In genomic region chr3:147414369-147415135, GRCh38 we compare ENCODE assay signal across 35 cellular contexts. TPM values are rescaled to one million over a fixed set of nuclear protein-coding genes. Genes with fewer than 3 reads are reported as not detected.
A peak's percentile ranks its signal among the peaks of the same experiment; 100 is the strongest.
DNase-seq lines count a peak whose midpoint lies in the region; TF ChIP-seq lines count a peak whose summit lies in the region.
"Had no signal": no experiment of that assay in that cellular context is flagged by ENCODE, and none has a peak within 500 bp of the region (broad histone marks: within the 10 kb centered on the region; RNA-seq: fewer than 3 reads in every experiment).

No MANE protein-coding gene starts in this region.

- peak; percentile 2 for DNase-seq in AG08396 (ENCODE audit: low spot score)
- DNase-seq in choroid plexus epithelial cell (ENCODE audit: low read depth): no peak
- no peak for DNase-seq in neural crest cell (ENCODE audit: low read depth, low spot score)
- no peak for DNase-seq in inferior parietal cortex (ENCODE audit: extremely low spot score)
- no peak for DNase-seq in T1000 (lab: John Stamatoyannopoulos, UW)
- no peak for DNase-seq in NK-92 (lab: John Stamatoyannopoulos, UW; ENCODE audit: unreplicated experiment)
- no peak for DNase-seq in superior temporal gyrus (ENCODE audit: extremely low spot score)
- DNase-seq: activated CD4-positive, alpha-beta memory T cell treated with anti-CD3 and anti-CD28 coated beads, Interleukin-2, amount 10 ng/mL, durations not matched to agents 7 days and 5 days; activated CD4-positive, CD25-positive, alpha-beta regulatory T cell treated with anti-CD3 and anti-CD28 coated beads, Interleukin-2, amount 50 U/mL, for 72 hours; activated CD8-positive, alpha-beta memory T cell treated with anti-CD3 and anti-CD28 coated beads, Interleukin-2, amount 50 U/mL, for 48 hours; activated naive CD8-positive, alpha-beta T cell treated with anti-CD3 and anti-CD28 coated beads, Interleukin-2, amount 10 ng/mL, durations not matched to agents 7 days and 5 days; Caco-2; foreskin fibroblast; GDM1; heart right ventricle; KBM-7; left cardiac atrium; NCI-H1417; NCI-H2081; NCI-H2227 treated with DMSO at 0.1 percent for 48 hours; NCI-H526 treated with DMSO at 0.1 percent for 48 hours; occipital lobe; Peyer's patch; SIG-M5; stimulated activated CD4-positive, alpha-beta T cell treated with anti-CD3 and anti-CD28 coated beads, Interleukin-2, amount 100 ng/mL, for 24 hours; SW 1271; transverse colon had no signal

- peaks cover 53% of the 10 kb centered on the region for H3K4me1 ChIP-seq in HUES64 (ENCODE audit: insufficient read depth, low read length)
- H3K4me1 ChIP-seq: Caco-2 had no signal

- peaks cover 97% of the 10 kb centered on the region for H3K27me3 Mint-ChIP-seq in neural crest cell (ENCODE audit: low read depth)

- H3K9me3 Mint-ChIP-seq in neural crest cell: no peaks in the 10 kb centered on the region

- 0 out of 2 replicates have a peak overlapping the region, but pooled peaks have one; percentile 10 for H3K4me3 ChIP-seq in HUES64 (ENCODE audit: low read length)
- H3K4me3 ChIP-seq in choroid plexus epithelial cell (ENCODE audit: low read depth, low read length): peak overlapping the region; percentile 90
- H3K4me3 ChIP-seq: BLaER1 treated with 17β-estradiol and CSF1 and Interleukin-3, amounts not matched to agents 10 nM and 100 nM had no signal

- no peaks in the 10 kb centered on the region for H3K36me3 ChIP-seq in HUES64 (ENCODE audit: insufficient read depth, low read length)
- H3K36me3 ChIP-seq: BLaER1 treated with 17β-estradiol and CSF1 and Interleukin-3, amounts not matched to agents 10 nM and 100 nM; heart right ventricle; Peyer's patch; transverse colon had no signal

- TF ChIP-seq CTCF in choroid plexus epithelial cell (conservative IDR thresholded peaks at IDR 0.05; ENCODE audit: low read depth, low read length) (no peak), neural crest cell (conservative IDR thresholded peaks at IDR 0.05) (no peak)

- peak overlapping the region; percentile 61 for H3K4me3 Mint-ChIP-seq in neural crest cell
- H3K4me3 Mint-ChIP-seq: activated naive CD8-positive, alpha-beta T cell treated with anti-CD3 and anti-CD28 coated beads, Interleukin-2, amount 10 ng/mL, durations not matched to agents 7 days and 5 days had no signal

- no peak overlapping the region for H3K27ac Mint-ChIP-seq in neural crest cell (ENCODE audit: unreplicated experiment)
- H3K27ac Mint-ChIP-seq: activated CD4-positive, alpha-beta memory T cell treated with anti-CD3 and anti-CD28 coated beads, Interleukin-2, amount 10 ng/mL, durations not matched to agents 7 days and 5 days had no signal

- H3K27ac ChIP-seq in HUES64 (ENCODE audit: low read depth, low read length): no peak overlapping the region
- H3K27ac ChIP-seq: BLaER1 treated with 17β-estradiol and CSF1 and Interleukin-3, amounts not matched to agents 10 nM and 100 nM; heart right ventricle; Peyer's patch; transverse colon had no signal

- H3K27me3 ChIP-seq in HUES64 (ENCODE audit: insufficient read depth, low read length): peaks cover 100% of the 10 kb centered on the region

- 6% methylated on average over 13 of the region's 19 CpGs for WGBS in HUES64

- peaks cover 18% of the 10 kb centered on the region for H3K36me3 Mint-ChIP-seq in neural crest cell (ENCODE audit: low read depth)

- peaks cover 40% of the 10 kb centered on the region for H3K4me1 Mint-ChIP-seq in neural crest cell

- H3K9ac ChIP-seq in HUES64 (ENCODE audit: low read depth, low read length): no peak overlapping the region
- H3K9ac ChIP-seq: BLaER1 treated with 17β-estradiol and CSF1 and Interleukin-3, amounts not matched to agents 10 nM and 100 nM had no signal

- H3K9me3 ChIP-seq in HUES64 (ENCODE audit: insufficient read depth, low read depth, low read length): no peaks in the 10 kb centered on the region
- H3K9me3 ChIP-seq: Caco-2, Peyer's patch, transverse colon had no signal

RNA-seq across cellular contexts. Expression of gene ZIC1, which starts 5.4 kb away (rescaled TPM):
- 5.2 TPM for polyA plus RNA-seq in HUES64 (2013, experiment 1 of 2)
- polyA plus RNA-seq in HUES64 (2013, experiment 2 of 2): 19.0 TPM
- total RNA-seq in neural crest cell: 54.3 and 64.5 TPM in 2 replicates
- total RNA-seq: activated CD4-positive, alpha-beta memory T cell treated with anti-CD3 and anti-CD28 coated beads, Interleukin-2, amount 10 ng/mL, durations not matched to agents 7 days and 5 days; activated naive CD8-positive, alpha-beta T cell treated with anti-CD3 and anti-CD28 coated beads, Interleukin-2, amount 10 ng/mL, durations not matched to agents 7 days and 5 days; Caco-2; heart right ventricle; HT-29; left cardiac atrium; lung microvascular endothelial cell; MCF 10A; renal cortical epithelial cell; smooth muscle cell; transverse colon had no signal
- polyA plus RNA-seq: esophagus, heart right ventricle, smooth muscle cell had no signal

RNA-seq across cellular contexts. Expression of gene ZIC4, which starts 8.2 kb away (rescaled TPM):
- 0.40 TPM for polyA plus RNA-seq in HUES64 (2013, experiment 1 of 2)
- 2.3 TPM for polyA plus RNA-seq in HUES64 (2013, experiment 2 of 2)
- total RNA-seq in neural crest cell: 4.5 and 6.1 TPM in 2 replicates
- total RNA-seq: activated CD4-positive, alpha-beta memory T cell treated with anti-CD3 and anti-CD28 coated beads, Interleukin-2, amount 10 ng/mL, durations not matched to agents 7 days and 5 days; activated naive CD8-positive, alpha-beta T cell treated with anti-CD3 and anti-CD28 coated beads, Interleukin-2, amount 10 ng/mL, durations not matched to agents 7 days and 5 days; Caco-2; heart right ventricle; HT-29; left cardiac atrium; lung microvascular endothelial cell; MCF 10A; Peyer's patch; renal cortical epithelial cell; smooth muscle cell; transverse colon had no signal
- polyA plus RNA-seq: esophagus, heart right ventricle, smooth muscle cell had no signal
